9 cellular contexts compared by ENCODE assay signal in genomic region chr2:233448220-233448559, GRCh38.
DNase-seq lines count a peak whose midpoint lies in the region; ATAC-seq and TF ChIP-seq lines count a peak whose summit lies in the region.
"Had no signal": no experiment of that assay in that cellular context is flagged by ENCODE, and none has a peak within 500 bp of the region (broad histone marks: within the 10 kb centered on the region; RNA-seq: fewer than 3 reads in every experiment).

No MANE protein-coding gene starts in this region.

- CTCF ChIA-PET in MCF 10A (lab: Yijun Ruan, JAX) (interaction anchor here (0.6 to 10.8 kb wide), 12 partner anchors 8 to 468 kb away, joined by 3 to 223 read pairs (median 4); partner anchors contain the start of gene TRPM8), T-cell (lab: Charles Lee) (interaction anchor here (0.6 to 8.2 kb wide), 2 partner anchors 19 to 44 kb away, joined by 3 to 158 read pairs; no protein-coding TSS in a partner anchor)

- peak overlapping the region; percentile 42 for H3K18ac ChIP-seq in neuronal stem cell (ENCODE audit: low read length)

- TF ChIP-seq CTCF in MCF 10A (IDR thresholded peaks at IDR 0.05; ENCODE audit: unreplicated experiment) = no peak

- POLR2A ChIA-PET in MCF 10A (lab: Yijun Ruan, JAX) = interaction anchor here (0.8 to 1.2 kb wide), 3 partner anchors 44 to 385 kb away, joined by 3 to 4 read pairs (median 3); no protein-coding TSS in a partner anchor
- POLR2A ChIA-PET in T-cell (lab: Charles Lee) = no interaction called here

- WGBS in neuronal stem cell (ENCODE audit: extremely low coverage in 2 of 2, insufficient read length in 2 of 2, insufficient replicate concordance in 1 of 2), 2 donors = no CpG with 5 or more reads among the region's 11 CpGs

- H3K4me3 ChIP-seq in neuronal stem cell (ENCODE audit: low read length in 2 of 2) = no peak overlapping the region

- no TSS peak for BruUV-seq in MCF 10A (replicated peaks; lab: Mats Ljungman, UMichigan)

- H3K9me3 Mint-ChIP-seq in MCF 10A (ENCODE audit: unreplicated experiment) = no peaks in the 10 kb centered on the region
- no peaks in the 10 kb centered on the region for H3K9me3 Mint-ChIP-seq in T-cell

- H3K27me3 Mint-ChIP-seq in MCF 10A (ENCODE audit: insufficient read depth, unreplicated experiment) = no peaks in the 10 kb centered on the region
- H3K27me3 Mint-ChIP-seq in T-cell = no peaks in the 10 kb centered on the region

- H3K27ac Mint-ChIP-seq in MCF 10A (ENCODE audit: low read depth, unreplicated experiment) (peak overlapping the region; percentile 79), T-cell (no peak overlapping the region)

- H3K23ac ChIP-seq in neuronal stem cell (ENCODE audit: low read depth, low read length, poor library complexity) = no peak overlapping the region

- no peaks in the 10 kb centered on the region for H3K79me1 ChIP-seq in neuronal stem cell (ENCODE audit: low read depth, low read length)

- H2BK120ac ChIP-seq in neuronal stem cell (ENCODE audit: low read depth, low read length) = no peak overlapping the region

- peaks cover 0 to 15% of the 10 kb centered on the region in 2 donors for H3K4me1 ChIP-seq in neuronal stem cell (ENCODE audit: control insufficient read depth in 2 of 2, insufficient read depth in 1 of 2, low read depth in 1 of 2, low read length in 2 of 2)

- H3K27me3 ChIP-seq in neuronal stem cell (ENCODE audit: control insufficient read depth in 3 of 3, insufficient read depth in 3 of 3, low read depth in 1 of 3, low read length in 3 of 3) = no peaks in the 10 kb centered on the region

- H3K4me2 ChIP-seq in neuronal stem cell (ENCODE audit: insufficient read depth, low read length, poor library complexity, severe bottlenecking) = no peak overlapping the region

- peak; percentile 45 for DNase-seq in DMS 273 (lab: John Stamatoyannopoulos, UW; ENCODE audit: unreplicated experiment)
- DNase-seq in DMS 273 treated with DMSO at 0.1 percent for 48 hours (lab: John Stamatoyannopoulos, UW) = no peak
- peak; percentile 45 for DNase-seq in HuH-7 (ENCODE audit: low spot score)
- DNase-seq in MCF 10A (ENCODE audit: unreplicated experiment) = no peak
- no peak for DNase-seq in neuronal stem cell (ENCODE audit: low spot score)
- no peak for DNase-seq in stimulated activated CD4-positive, alpha-beta T cell treated with anti-CD3 and anti-CD28 coated beads, Interleukin-4, amount 100 ng/mL, for 4 hours
- DNase-seq in T-cell = no peak
- no peak for DNase-seq in RPMI8226
- DNase-seq: NCI-H1436 had no signal

- H3K36me3 Mint-ChIP-seq in MCF 10A (ENCODE audit: insufficient read depth, unreplicated experiment) = peaks cover 37% of the 10 kb centered on the region
- H3K36me3 Mint-ChIP-seq in T-cell = peaks cover 48% of the 10 kb centered on the region

- H2BK12ac ChIP-seq in neuronal stem cell (ENCODE audit: low read length) = no peak overlapping the region

- H4K8ac ChIP-seq in neuronal stem cell (ENCODE audit: low read depth, low read length) = no peak overlapping the region

- H3K14ac ChIP-seq in neuronal stem cell (ENCODE audit: low read length) = no peak overlapping the region

- no peak overlapping the region for H2AK5ac ChIP-seq in neuronal stem cell (ENCODE audit: low read depth, low read length)

- H3K4me3 Mint-ChIP-seq in MCF 10A (ENCODE audit: unreplicated experiment) = no peak overlapping the region
- no peak overlapping the region for H3K4me3 Mint-ChIP-seq in T-cell

- no peaks in the 10 kb centered on the region for H3K9me3 ChIP-seq in neuronal stem cell (replicated peaks in 1 of 2; ENCODE audit: control insufficient read depth in 2 of 2, insufficient read depth in 1 of 2, low read depth in 1 of 2, low read length in 2 of 2)

- H2BK5ac ChIP-seq in neuronal stem cell (ENCODE audit: low read length) = no peak overlapping the region

- peaks cover 9% of the 10 kb centered on the region for H3K4me1 Mint-ChIP-seq in MCF 10A (ENCODE audit: insufficient read depth, unreplicated experiment)
- peaks cover 9 to 26% (median 10%) of the 10 kb centered on the region in 3 donors for H3K4me1 Mint-ChIP-seq in T-cell

- no peak overlapping the region for H3K27ac ChIP-seq in neuronal stem cell (replicated peaks; ENCODE audit: low read length)

- peaks cover 13 to 65% of the 10 kb centered on the region in 2 donors for H3K36me3 ChIP-seq in neuronal stem cell (replicated peaks in 1 of 2; ENCODE audit: control insufficient read depth in 2 of 2, insufficient read depth in 2 of 2, low read length in 2 of 2)

- ATAC-seq in T-cell (replicated peaks in 1 of 4) = no peak

- no peak overlapping the region for H2BK15ac ChIP-seq in neuronal stem cell (ENCODE audit: low read length)

- H4K91ac ChIP-seq in neuronal stem cell (ENCODE audit: low read depth, low read length, poor library complexity) = no peak overlapping the region

- no peak overlapping the region for H3K4ac ChIP-seq in neuronal stem cell (ENCODE audit: low read length)

- no peak overlapping the region for H2AFZ ChIP-seq in neuronal stem cell (ENCODE audit: low read length)

- intact Hi-C loops in MCF 10A (cut with micrococcal nuclease) = loop anchor here (2.0 to 10.0 kb wide), 2 partner anchors 385 to 467 kb away; partner anchors contain the start of gene TRPM8

- H3K9ac ChIP-seq in neuronal stem cell (ENCODE audit: low read depth, low read length, poor library complexity) = no peak overlapping the region

Comparison
In these comparisons a context has a peak if more than half of its experiments do, and no peak if none do; other contexts are left out.
1. DNase-seq: peak in DMS 273 (single experiment) and HuH-7 (single experiment); none in DMS 273 treated with DMSO at 0.1 percent for 48 hours (single experiment), MCF 10A (single experiment), neuronal stem cell (single experiment), stimulated activated CD4-positive, alpha-beta T cell treated with anti-CD3 and anti-CD28 coated beads, Interleukin-4, amount 100 ng/mL, for 4 hours (0 of 2), T-cell (0 of 34) and RPMI8226 (single experiment).